In genomic region chr16:29294951-29295795, GRCh38 we compare ENCODE assay signal across 7 cellular contexts.
A peak's percentile ranks its signal among the peaks of the same experiment; 100 is the strongest.
DNase-seq lines count a peak whose midpoint lies in the region; ATAC-seq, FAIRE-seq and TF ChIP-seq lines count a peak whose summit lies in the region.
"Not testable (repeated sequence)": the region's sequence is repeated elsewhere in the genome, so short reads cannot be mapped to it uniquely, and the experiment has no call there.

No MANE protein-coding gene starts in this region.

- not testable (repeated sequence) for H3K9me3 ChIP-seq in IMR-90 (ENCODE audit: control insufficient read depth, insufficient read depth, low read length); heart right ventricle; kidney (ENCODE audit: control insufficient read depth in 1 of 2, low read length in 2 of 2); trophoblast cell (ENCODE audit: insufficient read depth, low read depth, low read length)

- BruUV-seq in IMR-90 (replicated peaks; lab: Mats Ljungman, UMichigan), result not testable (repeated sequence)

- H3K27ac Mint-ChIP-seq in natural killer cell, result peak overlapping the region; percentile 43 to 54
- H3K27ac Mint-ChIP-seq in stimulated activated naive B cell treated with anti-CD40 and anti-IgM and Interleukin-4, amounts not matched to agents 10 μg/mL and 1 μg/mL and 100 μg/mL, for 72 hours, result peak overlapping the region; percentile 69

- ATAC-seq in IMR-90 (ENCODE audit: low read depth); heart right ventricle; natural killer cell; stimulated activated naive B cell treated with anti-CD40 and anti-IgM and Interleukin-4, amounts not matched to agents 10 μg/mL and 1 μg/mL and 100 μg/mL, for 72 hours (replicated peaks): not testable (repeated sequence)

- not testable (repeated sequence) for H3K4me3 Mint-ChIP-seq in natural killer cell; stimulated activated naive B cell treated with anti-CD40 and anti-IgM and Interleukin-4, amounts not matched to agents 10 μg/mL and 1 μg/mL and 100 μg/mL, for 72 hours

- not testable (repeated sequence) for H3K36me3 ChIP-seq in IMR-90 (ENCODE audit: control insufficient read depth, insufficient read depth, low read length); heart right ventricle; kidney (ENCODE audit: control insufficient read depth in 1 of 2, insufficient read depth in 2 of 2, low read length in 2 of 2); trophoblast cell (ENCODE audit: control insufficient read depth in 1 of 2, insufficient read depth in 2 of 2, low read length in 2 of 2)

- peak overlapping the region; percentile 40; the same call in 1 of the 2 replicates for H2BK120ac ChIP-seq in IMR-90 (ENCODE audit: low read depth, low read length)
- not testable (repeated sequence) for H2BK120ac ChIP-seq in trophoblast cell (ENCODE audit: insufficient read depth, low read length, poor library complexity)

- not testable (repeated sequence) for TF ChIP-seq RAD21 in IMR-90 (IDR thresholded peaks at IDR 0.05; ENCODE audit: low read length)

- CTCF ChIA-PET in IMR-90 (lab: Yijun Ruan, JAX), result interaction anchor here (0.9 kb wide), 1 partner anchor 23 kb away, joined by 3 read pairs; no protein-coding TSS in a partner anchor

- H2BK12ac ChIP-seq in trophoblast cell (ENCODE audit: low read length), result not testable (repeated sequence)

- not testable (repeated sequence) for H4K5ac ChIP-seq in IMR-90 (ENCODE audit: low read depth, low read length)

- in situ Hi-C loops in IMR-90 (cut with MboI; ENCODE audit: low sequenced_read_pairs), result not testable (repeated sequence)

- H3K27me3 Mint-ChIP-seq in natural killer cell (ENCODE audit: low read depth in 2 of 2); stimulated activated naive B cell treated with anti-CD40 and anti-IgM and Interleukin-4, amounts not matched to agents 10 μg/mL and 1 μg/mL and 100 μg/mL, for 72 hours: not testable (repeated sequence)

- H3K36me3 Mint-ChIP-seq in natural killer cell, result not testable (repeated sequence)
- peaks cover 18 to 23% of the 10 kb centered on the region in 2 donors for H3K36me3 Mint-ChIP-seq in stimulated activated naive B cell treated with anti-CD40 and anti-IgM and Interleukin-4, amounts not matched to agents 10 μg/mL and 1 μg/mL and 100 μg/mL, for 72 hours

- TF ChIP-seq POLR2A in IMR-90 (IDR thresholded peaks at IDR 0.05; ENCODE audit: low read depth, low read length), result not testable (repeated sequence)

- H3K9me3 Mint-ChIP-seq in natural killer cell; stimulated activated naive B cell treated with anti-CD40 and anti-IgM and Interleukin-4, amounts not matched to agents 10 μg/mL and 1 μg/mL and 100 μg/mL, for 72 hours: not testable (repeated sequence)

- not testable (repeated sequence) for H3K79me1 ChIP-seq in IMR-90 (ENCODE audit: low read depth in 1 of 2, low read length in 2 of 2)
- H3K79me1 ChIP-seq in trophoblast cell (ENCODE audit: low read length), result peaks cover 15% of the 10 kb centered on the region

- peak overlapping the region; percentile 14; the same call in 1 of the 2 replicates for H2BK20ac ChIP-seq in IMR-90 (ENCODE audit: low read depth, low read length)

- H3K79me2 ChIP-seq in trophoblast cell (ENCODE audit: control insufficient read depth, insufficient read depth, low read length, poor library complexity), result not testable (repeated sequence)

- not testable (repeated sequence) for H3K14ac ChIP-seq in IMR-90 (replicated peaks; ENCODE audit: low read depth, low read length); trophoblast cell (ENCODE audit: low read length)

- H3K4me1 ChIP-seq in IMR-90 (ENCODE audit: control insufficient read depth, insufficient read depth, low read length), result peaks cover 21% of the 10 kb centered on the region
- H3K4me1 ChIP-seq in heart right ventricle, result peaks cover 9 to 46% (median 18%) of the 10 kb centered on the region in 9 donors
- peaks cover 4 to 10% of the 10 kb centered on the region in 2 donors for H3K4me1 ChIP-seq in kidney (ENCODE audit: control insufficient read depth in 1 of 2, insufficient read depth in 1 of 2, low read depth in 1 of 2, low read length in 2 of 2)
- peaks cover 12 to 17% of the 10 kb centered on the region in 2 experiments for H3K4me1 ChIP-seq in trophoblast cell (ENCODE audit: control insufficient read depth in 1 of 2, insufficient read depth in 2 of 2, low read length in 2 of 2)

- H3K18ac ChIP-seq in IMR-90 (ENCODE audit: low read depth, low read length); trophoblast cell (ENCODE audit: low read length): not testable (repeated sequence)

- 0 out of 2 replicates have a peak overlapping the region, but pooled peaks have one; percentile 43 for H3K4ac ChIP-seq in IMR-90 (ENCODE audit: low read depth, low read length)
- H3K4ac ChIP-seq in trophoblast cell (ENCODE audit: low read depth, low read length), result not testable (repeated sequence)

- not testable (repeated sequence) for DNase-seq in IMR-90; heart right ventricle; natural killer cell; trophoblast cell; stimulated activated naive B cell treated with anti-CD40 and anti-IgM and Interleukin-4, amounts not matched to agents 10 μg/mL and 1 μg/mL and 100 μg/mL, for 72 hours
- peak; percentile 43 for DNase-seq in activated effector memory CD4-positive, alpha-beta T cell treated with anti-CD3 and anti-CD28 coated beads, Interleukin-2, amount 50 U/mL, for 16 hours
- DNase-seq in kidney, result peak; percentile 39

- not testable (repeated sequence) for H3K4me2 ChIP-seq in IMR-90 (ENCODE audit: low read depth, low read length); trophoblast cell (ENCODE audit: low read length)

- H3K9ac ChIP-seq in IMR-90 (ENCODE audit: low read depth, low read length); kidney (ENCODE audit: low read length in 2 of 2); trophoblast cell (ENCODE audit: low read length): not testable (repeated sequence)

- H2AK9ac ChIP-seq in IMR-90 (replicated peaks; ENCODE audit: low read depth, low read length, poor library complexity), result not testable (repeated sequence)

- not testable (repeated sequence) for H3K23ac ChIP-seq in IMR-90 (ENCODE audit: low read depth, low read length); trophoblast cell (ENCODE audit: low read length)

- not testable (repeated sequence) for TF ChIP-seq CTCF in IMR-90 (conservative IDR thresholded peaks at IDR 0.05; ENCODE audit: low read depth, low read length); heart right ventricle (IDR thresholded peaks at IDR 0.05); kidney (IDR thresholded peaks at IDR 0.05; ENCODE audit: borderline replicate concordance, extremely low read depth, insufficient read depth); natural killer cell (IDR thresholded peaks at IDR 0.05)

- not testable (repeated sequence) for H3K27ac ChIP-seq in IMR-90 (ENCODE audit: insufficient read depth, low read length); kidney (ENCODE audit: low read depth in 2 of 2, low read length in 2 of 2); trophoblast cell (ENCODE audit: low read depth, low read length)
- peak overlapping the region in 9 of 10 donors; percentile 26 to 89 (median 79) for H3K27ac ChIP-seq in heart right ventricle

- peaks cover 11% of the 10 kb centered on the region for H3K9me1 ChIP-seq in IMR-90 (ENCODE audit: insufficient read depth, low read length)

- H4K12ac ChIP-seq in trophoblast cell (ENCODE audit: low read depth, low read length), result not testable (repeated sequence)

- not testable (repeated sequence) for H3K4me3 ChIP-seq in IMR-90 (ENCODE audit: insufficient read depth, low read depth, low read length); heart right ventricle; kidney (ENCODE audit: low read length in 2 of 2); trophoblast cell (ENCODE audit: low read depth, low read length)

- POLR2A ChIA-PET in IMR-90 (lab: Charles Lee; ENCODE audit: unreplicated experiment), result not testable (repeated sequence)

- H2BK15ac ChIP-seq in IMR-90 (ENCODE audit: low read depth, low read length), result not testable (repeated sequence)

- not testable (repeated sequence) for H4K20me1 ChIP-seq in IMR-90 (ENCODE audit: insufficient read depth, low read length)

- H2AFZ ChIP-seq in IMR-90 (replicated peaks; ENCODE audit: low read length, poor library complexity); trophoblast cell (ENCODE audit: insufficient read depth, low read length, poor library complexity): not testable (repeated sequence)

- intact Hi-C loops in IMR-90 (cut with micrococcal nuclease); heart right ventricle (cut with DNase I); kidney (cut with DNase I); natural killer cell (cut with micrococcal nuclease): not testable (repeated sequence)

- not testable (repeated sequence) for H2BK5ac ChIP-seq in IMR-90 (ENCODE audit: low read depth, low read length, poor library complexity, severe bottlenecking); trophoblast cell (ENCODE audit: low read depth, low read length, poor library complexity)

- H4K91ac ChIP-seq in IMR-90 (ENCODE audit: insufficient read depth, low read depth, low read length) (peak overlapping the region; percentile 15; the same call in 1 of the 2 replicates), trophoblast cell (ENCODE audit: low read depth, low read length) (peak overlapping the region; percentile 11)

- H3K4me1 Mint-ChIP-seq in natural killer cell, result peaks cover 6 to 36% of the 10 kb centered on the region in 2 donors
- peaks cover 30 to 56% of the 10 kb centered on the region in 2 donors for H3K4me1 Mint-ChIP-seq in stimulated activated naive B cell treated with anti-CD40 and anti-IgM and Interleukin-4, amounts not matched to agents 10 μg/mL and 1 μg/mL and 100 μg/mL, for 72 hours

- dilution Hi-C loops in IMR-90 (cut with HindIII; ENCODE audit: low sequenced_read_pairs, unreplicated experiment), result not testable (repeated sequence)

- not testable (repeated sequence) for H3K56ac ChIP-seq in IMR-90 (ENCODE audit: extremely low read depth, insufficient read depth, low read length)

- not testable (repeated sequence) for FAIRE-seq in kidney (lab: Jason Lieb, UNC)

- not testable (repeated sequence) for H3K27me3 ChIP-seq in IMR-90 (ENCODE audit: control insufficient read depth, insufficient read depth, low read length); heart right ventricle; trophoblast cell (ENCODE audit: insufficient read depth, low read length)

- not testable (repeated sequence) for H4K8ac ChIP-seq in IMR-90 (ENCODE audit: low read depth in 2 of 2, low read length in 2 of 2); trophoblast cell (ENCODE audit: low read depth, low read length)

- WGBS in IMR-90 (ENCODE audit: extremely low coverage in 2 of 2, insufficient read length in 1 of 2), 2 experiments, result 88% methylated on average over 3 of the region's 21 CpGs; no CpG with 5 or more reads in 1 of the 2 experiments
- WGBS in heart right ventricle, 2 donors, result 90 to 92% methylated on average over 19 to 21 of the region's 21 CpGs
- no CpG with 5 or more reads among the region's 21 CpGs for WGBS in trophoblast cell (ENCODE audit: extremely low coverage, insufficient coverage, insufficient read length)

- peak overlapping the region; percentile 64 for H2AK5ac ChIP-seq in IMR-90 (ENCODE audit: low read depth, low read length)
- H2AK5ac ChIP-seq in trophoblast cell (ENCODE audit: low read length), result not testable (repeated sequence)
